Comparison of ENCODE assay signal across 21 cellular contexts in the genomic region with DNA sequence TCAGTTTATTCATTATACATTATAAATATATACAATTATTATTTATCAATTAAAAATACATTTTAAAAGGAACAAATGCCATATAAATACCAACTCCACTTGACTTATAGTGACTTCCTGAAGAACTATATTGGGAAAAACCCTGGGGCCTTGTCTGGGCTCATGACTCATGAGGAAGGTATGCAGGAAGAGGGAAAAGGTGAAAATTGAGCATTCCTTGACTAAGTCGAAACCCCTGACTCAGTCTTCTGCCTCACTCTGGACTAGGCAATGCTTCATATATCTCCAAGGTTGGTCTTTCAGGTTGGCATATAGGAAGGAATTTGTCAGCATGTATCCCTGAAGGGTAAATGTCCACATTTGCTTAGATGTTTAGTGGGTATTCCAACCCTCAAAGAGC.
DNase-seq lines count a peak whose midpoint lies in the region; ATAC-seq, FAIRE-seq and TF ChIP-seq lines count a peak whose summit lies in the region.
"Had no signal": no experiment of that assay in that cellular context is flagged by ENCODE, and none has a peak within 500 bp of the region (broad histone marks: within the 10 kb centered on the region; RNA-seq: fewer than 3 reads in every experiment).

No MANE protein-coding gene starts in this region.

- H3K27me3 Mint-ChIP-seq in endodermal cell (ENCODE audit: insufficient read depth) = peaks cover 6% of the 10 kb centered on the region
- H3K27me3 Mint-ChIP-seq in activated naive CD4-positive, alpha-beta T cell treated with anti-CD3 and anti-CD28 coated beads, Interleukin-2, amount 10 ng/mL, durations not matched to agents 7 days and 5 days = peaks cover 10% of the 10 kb centered on the region

- DNase-seq in H54 (ENCODE audit: insufficient read length, low spot score) (no peak), PC-9 (peak; percentile 78 to 94), endodermal cell (peak; percentile 73), left lung (no peak), amniotic stem cell (lab: John Stamatoyannopoulos, UW) (no peak), MM.1S (no peak)
- DNase-seq in activated effector memory CD4-positive, alpha-beta T cell treated with Interleukin-2 at 50 U/mL for 16 hours = no peak
- no peak for DNase-seq in activated naive CD4-positive, alpha-beta T cell treated with anti-CD3 and anti-CD28 coated beads, Interleukin-2, amount 10 ng/mL, durations not matched to agents 7 days and 5 days
- DNase-seq: activated CD8-positive, alpha-beta memory T cell treated with anti-CD3 and anti-CD28 coated beads for 24 hours; activated gamma-delta T cell; DMS79 treated with DMSO at 0.1 percent for 48 hours; Karpas-422; lower lobe of right lung; NCI-H187 treated with DMSO at 0.1 percent for 48 hours; NCI-H748 treated with DMSO at 0.1 percent for 48 hours; right lobe of liver; stimulated activated CD4-positive, alpha-beta T cell treated with anti-CD3 and anti-CD28 coated beads, Interleukin-4, amount 100 ng/mL, for 4 hours had no signal

- H3K9ac ChIP-seq in endodermal cell (ENCODE audit: extremely low read depth, low read length, poor library complexity, severe bottlenecking) (no peak overlapping the region), MM.1S (ENCODE audit: low read length) (no peak overlapping the region)
- H3K9ac ChIP-seq: BLaER1 had no signal

- H3K36me3 ChIP-seq in PC-9 (ENCODE audit: low read depth) = no peaks in the 10 kb centered on the region
- H3K36me3 ChIP-seq in endodermal cell (ENCODE audit: control insufficient read depth, insufficient read depth, low read length) = no peaks in the 10 kb centered on the region
- no peaks in the 10 kb centered on the region for H3K36me3 ChIP-seq in left lung
- no peaks in the 10 kb centered on the region for H3K36me3 ChIP-seq in MM.1S (replicated peaks; ENCODE audit: insufficient read depth, low read length)
- H3K36me3 ChIP-seq: BLaER1, lower lobe of right lung, right lobe of liver had no signal

- H3K4me1 ChIP-seq in PC-9 (replicated peaks; ENCODE audit: insufficient read depth) (peaks cover 82% of the 10 kb centered on the region), endodermal cell (ENCODE audit: control insufficient read depth, insufficient read depth, low read length) (peaks cover 10% of the 10 kb centered on the region), left lung (no peaks in the 10 kb centered on the region), MM.1S (ENCODE audit: low read length) (no peaks in the 10 kb centered on the region)
- H3K4me1 ChIP-seq: BLaER1, right lobe of liver had no signal

- CTCF ChIA-PET in PC-9 (lab: Charles Lee) = interaction anchor here (0.6 kb wide), 1 partner anchor 9 kb away, joined by 6 read pairs; no protein-coding TSS in a partner anchor
- CTCF ChIA-PET in activated naive CD4-positive, alpha-beta T cell treated with anti-CD3 and anti-CD28 coated beads, Interleukin-2, amount 10 ng/mL, durations not matched to agents 7 days and 5 days (lab: Charles Lee) = interaction anchor here (0.8 to 1.3 kb wide), 3 partner anchors 10 to 242 kb away, joined by 3 to 4 read pairs (median 4); no protein-coding TSS in a partner anchor

- FAIRE-seq in H54 (lab: Jason Lieb, UNC) = peak; percentile 94
- FAIRE-seq: GM12878 had no signal

- no peak for TF ChIP-seq POLR2A in H54 (IDR thresholded peaks at IDR 0.05; ENCODE audit: low read depth, low read length)

- H3K9me2 ChIP-seq in PC-9 (ENCODE audit: insufficient read depth) (no peaks in the 10 kb centered on the region), MM.1S (replicated peaks; ENCODE audit: insufficient read depth, low read length) (no peaks in the 10 kb centered on the region)

- H3K4me3 ChIP-seq in PC-9 (peak overlapping the region; percentile 19; the same call in 1 of the 2 replicates), endodermal cell (ENCODE audit: low read length) (no peak overlapping the region), left lung (no peak overlapping the region), MM.1S (ENCODE audit: low read length) (no peak overlapping the region)
- H3K4me3 ChIP-seq: BLaER1, GM12878, lower lobe of right lung, right lobe of liver had no signal

- H3K4me2 ChIP-seq in PC-9 = peak overlapping the region; percentile 61
- H3K4me2 ChIP-seq in MM.1S (ENCODE audit: low read depth, low read length) = no peak overlapping the region
- H3K4me2 ChIP-seq: BLaER1 had no signal

- H3K4me3 Mint-ChIP-seq in endodermal cell = no peak overlapping the region
- H3K4me3 Mint-ChIP-seq in activated naive CD4-positive, alpha-beta T cell treated with anti-CD3 and anti-CD28 coated beads, Interleukin-2, amount 10 ng/mL, durations not matched to agents 7 days and 5 days = no peak overlapping the region
- H3K4me3 Mint-ChIP-seq: stimulated activated memory B cell treated with anti-CD40 and anti-IgM and Interleukin-4, amounts not matched to agents 10 μg/mL and 1 μg/mL and 100 μg/mL, for 72 hours had no signal

- no peaks in the 10 kb centered on the region for H3K36me3 Mint-ChIP-seq in endodermal cell (ENCODE audit: low read depth)
- no peaks in the 10 kb centered on the region for H3K36me3 Mint-ChIP-seq in activated naive CD4-positive, alpha-beta T cell treated with anti-CD3 and anti-CD28 coated beads, Interleukin-2, amount 10 ng/mL, durations not matched to agents 7 days and 5 days
- H3K36me3 Mint-ChIP-seq: stimulated activated memory B cell treated with anti-CD40 and anti-IgM and Interleukin-4, amounts not matched to agents 10 μg/mL and 1 μg/mL and 100 μg/mL, for 72 hours had no signal

- H3K27me3 ChIP-seq in PC-9 (ENCODE audit: insufficient read depth, low read depth) (no peaks in the 10 kb centered on the region), endodermal cell (ENCODE audit: control insufficient read depth, insufficient read depth, low read length, poor library complexity, severe bottlenecking) (no peaks in the 10 kb centered on the region), left lung (no peaks in the 10 kb centered on the region), MM.1S (replicated peaks; ENCODE audit: insufficient read depth, low read length) (no peaks in the 10 kb centered on the region)
- H3K27me3 ChIP-seq: BLaER1, right lobe of liver had no signal

- intact Hi-C loops in PC-9 (cut with micrococcal nuclease; ENCODE audit: unreplicated experiment) = loop anchor here (1.0 kb wide), 2 partner anchors 18 to 27 kb away; no protein-coding TSS in a partner anchor
- intact Hi-C loops in left lung (cut with DNase I) = no loop called here

- H3F3A ChIP-seq in PC-9 (ENCODE audit: insufficient read depth, low read depth) = peaks cover 35% of the 10 kb centered on the region
- no peaks in the 10 kb centered on the region for H3F3A ChIP-seq in MM.1S (ENCODE audit: insufficient read depth, low read length)

- H3K27ac Mint-ChIP-seq in endodermal cell = no peak overlapping the region
- H3K27ac Mint-ChIP-seq in activated naive CD4-positive, alpha-beta T cell treated with anti-CD3 and anti-CD28 coated beads, Interleukin-2, amount 10 ng/mL, durations not matched to agents 7 days and 5 days = no peak overlapping the region
- H3K27ac Mint-ChIP-seq: stimulated activated memory B cell treated with anti-CD40 and anti-IgM and Interleukin-4, amounts not matched to agents 10 μg/mL and 1 μg/mL and 100 μg/mL, for 72 hours had no signal

- H4K20me1 ChIP-seq in PC-9 (ENCODE audit: insufficient read depth) = no peaks in the 10 kb centered on the region
- no peaks in the 10 kb centered on the region for H4K20me1 ChIP-seq in MM.1S (ENCODE audit: insufficient read depth, low read length)
- H4K20me1 ChIP-seq: BLaER1 had no signal

- no TSS peak for BruUV-seq in PC-9 (replicated peaks; lab: Mats Ljungman, UMichigan)

- peak overlapping the region; percentile 99 for H3K27ac ChIP-seq in PC-9
- no peak overlapping the region for H3K27ac ChIP-seq in endodermal cell (ENCODE audit: low read depth, low read length)
- no peak overlapping the region for H3K27ac ChIP-seq in left lung
- H3K27ac ChIP-seq in MM.1S (ENCODE audit: low read length) = no peak overlapping the region
- H3K27ac ChIP-seq: BLaER1, lower lobe of right lung, right lobe of liver had no signal

- peak; percentile 66 for ATAC-seq in left lung
- ATAC-seq: GM12878; lower lobe of right lung; Right ventricle myocardium inferior; stimulated activated memory B cell treated with anti-CD40 and anti-IgM and Interleukin-4, amounts not matched to agents 10 μg/mL and 1 μg/mL and 100 μg/mL, for 72 hours had no signal

- TF ChIP-seq CTCF in PC-9 (conservative IDR thresholded peaks at IDR 0.05) (no peak), endodermal cell (conservative IDR thresholded peaks at IDR 0.05) (no peak), left lung (IDR thresholded peaks at IDR 0.05) (no peak), MM.1S (IDR thresholded peaks at IDR 0.05; ENCODE audit: low read length) (no peak)

- no peaks in the 10 kb centered on the region for H3K79me2 ChIP-seq in PC-9 (ENCODE audit: low read depth)
- H3K79me2 ChIP-seq in MM.1S (ENCODE audit: low read length) = no peaks in the 10 kb centered on the region

- H3K4me1 Mint-ChIP-seq in endodermal cell = peaks cover 11% of the 10 kb centered on the region
- no peaks in the 10 kb centered on the region for H3K4me1 Mint-ChIP-seq in activated naive CD4-positive, alpha-beta T cell treated with anti-CD3 and anti-CD28 coated beads, Interleukin-2, amount 10 ng/mL, durations not matched to agents 7 days and 5 days
- H3K4me1 Mint-ChIP-seq: stimulated activated memory B cell treated with anti-CD40 and anti-IgM and Interleukin-4, amounts not matched to agents 10 μg/mL and 1 μg/mL and 100 μg/mL, for 72 hours had no signal

- no peaks in the 10 kb centered on the region for H3K9me3 Mint-ChIP-seq in endodermal cell
- no peaks in the 10 kb centered on the region for H3K9me3 Mint-ChIP-seq in activated naive CD4-positive, alpha-beta T cell treated with anti-CD3 and anti-CD28 coated beads, Interleukin-2, amount 10 ng/mL, durations not matched to agents 7 days and 5 days

- H3K9me3 ChIP-seq in PC-9 (ENCODE audit: insufficient read depth, low read depth) (peaks cover 7% of the 10 kb centered on the region), endodermal cell (ENCODE audit: control insufficient read depth, low read length) (no peaks in the 10 kb centered on the region), left lung (no peaks in the 10 kb centered on the region), MM.1S (replicated peaks; ENCODE audit: insufficient read depth, low read length) (no peaks in the 10 kb centered on the region)
- H3K9me3 ChIP-seq: BLaER1, lower lobe of right lung, right lobe of liver had no signal

- no peak overlapping the region for H2AFZ ChIP-seq in PC-9
- H2AFZ ChIP-seq in MM.1S (ENCODE audit: low read length) = no peak overlapping the region

- 59% methylated on average over 1 of the region's 1 CpG; no CpG with 5 or more reads in 1 of the 2 experiments for WGBS in endodermal cell (ENCODE audit: insufficient coverage in 1 of 2, insufficient read length in 1 of 2), 2 experiments

- POLR2A ChIA-PET in PC-9 (lab: Charles Lee; ENCODE audit: unreplicated experiment) = interaction anchor here (0.7 kb wide), 1 partner anchor 154 kb away, joined by 9 read pairs; no protein-coding TSS in a partner anchor

Comparison
In these comparisons a context has a peak if more than half of its experiments do, and no peak if none do; other contexts are left out.
1. DNase-seq: peak in PC-9 (2 of 2) and endodermal cell (single experiment); none in H54 (single experiment), left lung (0 of 2), activated effector memory CD4-positive, alpha-beta T cell treated with Interleukin-2 at 50 U/mL for 16 hours (single experiment), amniotic stem cell (single experiment), MM.1S (single experiment) and activated naive CD4-positive, alpha-beta T cell treated with anti-CD3 and anti-CD28 coated beads, Interleukin-2, amount 10 ng/mL, durations not matched to agents 7 days and 5 days (single experiment).